Comparison of ENCODE assay signal across 21 cellular contexts in genomic region chr9:15079989-15080388, GRCh38.
"Had no signal": no experiment of that assay in that cellular context is flagged by ENCODE, and none has a peak within 500 bp of the region (broad histone marks: within the 10 kb centered on the region; RNA-seq: fewer than 3 reads in every experiment).

No MANE protein-coding gene starts in this region.

- H3K9me3 ChIP-seq: SK-N-SH had no signal

- H3K27ac Mint-ChIP-seq: IgD-negative memory B cell had no signal

- H3K4me2 ChIP-seq: KMS-11, SK-N-SH had no signal

- H3K9ac ChIP-seq: KMS-11, SK-N-SH had no signal

- H3K27ac ChIP-seq: KMS-11, RWPE1 had no signal

- H3K4me3 ChIP-seq: K562 had no signal

- H3K4me3 Mint-ChIP-seq: IgD-negative memory B cell had no signal

- ATAC-seq: K562 had no signal

- DNase-seq: Kasumi-1, MM.1S, NCI-H1092 treated with DMSO at 0.1 percent for 48 hours, NCI-H1436, NCI-H187, NCI-H2029, NCI-H2081 treated with DMSO at 0.1 percent for 48 hours, NCI-H2171, NCI-H226, NCI-H446, NCI-H510A, NCI-H524 treated with DMSO at 0.1 percent for 48 hours, NCI-H69, NCI-H774, SHP77, SK-N-SH, SW 1271 had no signal
